Comparison of ENCODE assay signal across 1 cellular context in genomic region chr7:101494602-101495329, GRCh38.
A peak's percentile ranks its signal among the peaks of the same experiment; 100 is the strongest.
TF ChIP-seq lines count a peak whose summit lies in the region.

No MANE protein-coding gene starts in this region.

TF ChIP-seq in Ishikawa, 13 proteins besides CTCF, POLR2A, EP300 and RAD21 (continued from another document):
- TF ChIP-seq, protein P1, sequence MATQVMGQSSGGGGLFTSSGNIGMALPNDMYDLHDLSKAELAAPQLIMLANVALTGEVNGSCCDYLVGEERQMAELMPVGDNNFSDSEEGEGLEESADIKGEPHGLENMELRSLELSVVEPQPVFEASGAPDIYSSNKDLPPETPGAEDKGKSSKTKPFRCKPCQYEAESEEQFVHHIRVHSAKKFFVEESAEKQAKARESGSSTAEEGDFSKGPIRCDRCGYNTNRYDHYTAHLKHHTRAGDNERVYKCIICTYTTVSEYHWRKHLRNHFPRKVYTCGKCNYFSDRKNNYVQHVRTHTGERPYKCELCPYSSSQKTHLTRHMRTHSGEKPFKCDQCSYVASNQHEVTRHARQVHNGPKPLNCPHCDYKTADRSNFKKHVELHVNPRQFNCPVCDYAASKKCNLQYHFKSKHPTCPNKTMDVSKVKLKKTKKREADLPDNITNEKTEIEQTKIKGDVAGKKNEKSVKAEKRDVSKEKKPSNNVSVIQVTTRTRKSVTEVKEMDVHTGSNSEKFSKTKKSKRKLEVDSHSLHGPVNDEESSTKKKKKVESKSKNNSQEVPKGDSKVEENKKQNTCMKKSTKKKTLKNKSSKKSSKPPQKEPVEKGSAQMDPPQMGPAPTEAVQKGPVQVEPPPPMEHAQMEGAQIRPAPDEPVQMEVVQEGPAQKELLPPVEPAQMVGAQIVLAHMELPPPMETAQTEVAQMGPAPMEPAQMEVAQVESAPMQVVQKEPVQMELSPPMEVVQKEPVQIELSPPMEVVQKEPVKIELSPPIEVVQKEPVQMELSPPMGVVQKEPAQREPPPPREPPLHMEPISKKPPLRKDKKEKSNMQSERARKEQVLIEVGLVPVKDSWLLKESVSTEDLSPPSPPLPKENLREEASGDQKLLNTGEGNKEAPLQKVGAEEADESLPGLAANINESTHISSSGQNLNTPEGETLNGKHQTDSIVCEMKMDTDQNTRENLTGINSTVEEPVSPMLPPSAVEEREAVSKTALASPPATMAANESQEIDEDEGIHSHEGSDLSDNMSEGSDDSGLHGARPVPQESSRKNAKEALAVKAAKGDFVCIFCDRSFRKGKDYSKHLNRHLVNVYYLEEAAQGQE (IDR thresholded peaks at IDR 0.05; ENCODE audit: low read depth): no peak
- TF ChIP-seq TCF12 (IDR thresholded peaks at IDR 0.05; ENCODE audit: low read depth): peak; percentile 97
- peak; percentile 70; the same call in 1 of the 2 replicates for TF ChIP-seq ZBTB7A (IDR thresholded peaks at IDR 0.05; ENCODE audit: low read depth)
- peak; percentile 94 for TF ChIP-seq NFIC (IDR thresholded peaks at IDR 0.05)
- peak; percentile 84; the same call in 1 of the 2 replicates for TF ChIP-seq FOXM1 (IDR thresholded peaks at IDR 0.05; ENCODE audit: borderline replicate concordance, low read depth)
